Comparison of ENCODE assay signal across 8 cellular contexts in the genomic region with DNA sequence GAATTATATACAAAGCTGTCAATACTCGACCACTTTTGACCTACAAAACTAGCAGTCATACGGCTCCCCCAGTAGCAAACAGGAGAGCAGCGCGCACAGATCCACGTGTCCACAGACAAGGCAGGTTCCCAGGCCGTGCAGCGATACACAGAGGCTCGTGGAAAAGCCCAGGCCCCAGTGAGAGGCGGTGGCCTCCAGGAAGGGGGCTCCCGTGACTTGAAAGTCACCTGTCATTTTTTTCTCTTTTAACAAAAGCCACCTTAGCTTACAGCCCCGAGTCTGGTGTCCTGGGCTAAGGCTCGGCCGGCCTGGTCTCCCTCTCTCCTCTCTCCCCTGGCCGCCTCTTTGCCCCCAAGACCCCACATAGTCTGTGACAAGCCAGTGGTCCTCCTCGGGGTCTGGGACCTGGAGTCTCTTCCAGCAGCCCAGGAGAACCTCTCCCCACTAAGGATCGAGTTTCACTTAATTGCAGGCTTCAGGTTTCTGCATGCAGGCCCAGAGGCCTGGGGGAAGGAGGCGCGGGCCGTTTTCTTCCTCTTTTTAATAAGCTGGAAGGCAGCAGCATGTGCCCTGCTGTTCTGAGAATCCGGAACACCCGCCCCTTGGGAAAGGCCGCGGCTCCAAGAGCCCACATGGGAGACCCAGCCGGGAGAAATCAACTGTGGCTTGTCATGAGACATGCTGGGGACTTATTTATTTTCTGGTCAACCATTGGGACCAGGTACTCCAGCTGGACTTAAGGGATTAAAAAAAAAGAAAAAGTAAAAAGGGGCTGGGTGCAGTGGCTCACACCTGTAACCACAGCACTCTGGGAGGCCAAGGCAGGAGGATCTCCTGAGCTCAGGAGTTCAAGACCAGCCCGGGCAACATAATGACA. TPM values are rescaled to one million over a fixed set of nuclear protein-coding genes. Genes with fewer than 3 reads are reported as not detected.
DNase-seq lines count a peak whose midpoint lies in the region; ATAC-seq and TF ChIP-seq lines count a peak whose summit lies in the region.

No MANE protein-coding gene starts in this region.

- intact Hi-C loops in dorsolateral prefrontal cortex (cut with DNase I), result no loop called here

- peaks cover 79% of the 10 kb centered on the region for H3K4me1 ChIP-seq in muscle layer of colon (ENCODE audit: insufficient read depth, low read length)

- no peaks in the 10 kb centered on the region for H3K27me3 ChIP-seq in dorsolateral prefrontal cortex
- H3K27me3 ChIP-seq in muscle layer of colon (ENCODE audit: control insufficient read depth in 1 of 2, insufficient read depth in 2 of 2, low read length in 2 of 2), result no peaks in the 10 kb centered on the region

- peak overlapping the region; percentile 18 to 90 (median 76) for H3K27ac ChIP-seq in dorsolateral prefrontal cortex
- peak overlapping the region; percentile 72 for H3K27ac ChIP-seq in muscle layer of colon (ENCODE audit: low read depth, low read length)

- peak overlapping the region; percentile 47 for H3K9ac ChIP-seq in muscle layer of colon (ENCODE audit: low read length)

- DNase-seq in NCI-H1436 (lab: John Stamatoyannopoulos, UW) (peak; percentile 72), NCI-H1436 treated with DMSO at 0.1 percent for 48 hours (lab: John Stamatoyannopoulos, UW) (no peak), NCI-H82 treated with DMSO at 0.1 percent for 48 hours (lab: John Stamatoyannopoulos, UW; ENCODE audit: unreplicated experiment) (peak; percentile 34), dorsolateral prefrontal cortex (peak in 2 of 10 donors; percentile 46 to 54)
- DNase-seq in activated CD8-positive, alpha-beta memory T cell treated with anti-CD3 and anti-CD28 coated beads, Interleukin-2, amount 50 U/mL, for 48 hours, result no peak

- TF ChIP-seq CTCF in dorsolateral prefrontal cortex (IDR thresholded peaks at IDR 0.05 in 54 of 56, conservative IDR thresholded peaks at IDR 0.05 in 2 of 56; ENCODE audit: low read depth in 1 of 56, partially characterized antibody in 56 of 56), result no peak

- ATAC-seq in HG03108 (IDR thresholded peaks at IDR 0.05; ENCODE audit: unreplicated experiment) (no peak), GM21786 (IDR thresholded peaks at IDR 0.05; ENCODE audit: unreplicated experiment) (no peak)

- H3K4me3 ChIP-seq in dorsolateral prefrontal cortex (peak overlapping the region in 3 of 59 donors; percentile 5 to 22 (median 21)), muscle layer of colon (ENCODE audit: low read depth in 1 of 2, low read length in 2 of 2) (peak overlapping the region in 1 of 2 donors; percentile 39)

- H3K9me3 ChIP-seq in muscle layer of colon (ENCODE audit: low read length), result no peaks in the 10 kb centered on the region

- no peaks in the 10 kb centered on the region for H3K36me3 ChIP-seq in muscle layer of colon (ENCODE audit: insufficient read depth, low read length)

RNA-seq across cellular contexts. Expression of a gene that starts 15.9 kb away (rescaled TPM):
- 100 to 1,000 TPM; 202 to 379 (median 273) TPM for total RNA-seq in dorsolateral prefrontal cortex

Comparison
In these comparisons a context has a peak if more than half of its experiments do, and no peak if none do; other contexts are left out.
1. DNase-seq: peak in NCI-H1436 (single experiment) and NCI-H82 treated with DMSO at 0.1 percent for 48 hours (single experiment); none in NCI-H1436 treated with DMSO at 0.1 percent for 48 hours (single experiment) and activated CD8-positive, alpha-beta memory T cell treated with anti-CD3 and anti-CD28 coated beads, Interleukin-2, amount 50 U/mL, for 48 hours (single experiment).